Comparison of ENCODE assay signal across 16 cellular contexts in the genomic region with DNA sequence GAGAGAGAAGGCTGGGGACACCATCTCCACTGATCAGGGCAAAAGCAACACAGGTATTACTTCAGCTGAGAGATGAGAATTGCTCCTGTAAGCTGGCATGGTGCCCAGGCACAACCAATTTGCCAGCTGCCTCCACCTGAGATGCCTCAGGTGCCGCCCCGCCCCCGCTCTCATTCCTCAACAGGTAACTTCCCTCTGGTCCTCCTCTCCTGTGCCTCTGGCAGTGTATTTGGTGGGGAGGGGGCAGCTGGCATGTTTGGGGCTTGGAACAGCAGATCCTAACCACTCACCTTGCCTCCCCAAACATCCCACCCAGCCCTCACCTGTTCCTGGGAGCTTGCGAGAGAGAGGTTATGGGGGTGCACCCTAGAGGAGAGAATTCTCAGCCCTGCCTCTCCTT. TPM values are rescaled to one million over a fixed set of nuclear protein-coding genes. Genes with fewer than 3 reads are reported as not detected.
DNase-seq lines count a peak whose midpoint lies in the region; ATAC-seq and TF ChIP-seq lines count a peak whose summit lies in the region.
"Had no signal": no experiment of that assay in that cellular context is flagged by ENCODE, and none has a peak within 500 bp of the region (broad histone marks: within the 10 kb centered on the region; RNA-seq: fewer than 3 reads in every experiment).

No MANE protein-coding gene starts in this region.

- H3K4me3 ChIP-seq in prostate gland: no peak overlapping the region
- no peak overlapping the region for H3K4me3 ChIP-seq in coronary artery
- H3K4me3 ChIP-seq: hepatocyte, spleen had no signal

- no peaks in the 10 kb centered on the region for H3K36me3 ChIP-seq in prostate gland
- H3K36me3 ChIP-seq: spleen had no signal

- TF ChIP-seq CTCF in prostate gland (IDR thresholded peaks at IDR 0.05): no peak
- TF ChIP-seq CTCF in coronary artery (IDR thresholded peaks at IDR 0.05): no peak

- peaks cover 5% of the 10 kb centered on the region for H3K4me1 ChIP-seq in prostate gland (replicated peaks)

- H3K9me3 ChIP-seq in prostate gland: no peaks in the 10 kb centered on the region

- peak; percentile 78 for DNase-seq in HT-29 (ENCODE audit: low spot score)
- peak; percentile 88 for DNase-seq in NCI-H2171 treated with DMSO at 0.1 percent for 48 hours (lab: John Stamatoyannopoulos, UW)
- DNase-seq in cerebellar cortex (ENCODE audit: low spot score): peak; percentile 48
- DNase-seq in prostate gland (ENCODE audit: low spot score): peak; percentile 65
- DNase-seq in activated CD4-positive, alpha-beta T cell treated with anti-CD3 and anti-CD28 coated beads for 48 hours: no peak
- DNase-seq in coronary artery (ENCODE audit: low spot score): no peak
- DNase-seq in T-helper 1 cell: no peak
- DNase-seq: activated CD4-positive, CD25-positive, alpha-beta regulatory T cell; activated naive CD8-positive, alpha-beta T cell treated with anti-CD3 and anti-CD28 coated beads, Interleukin-2, amount 50 U/mL, for 24 hours; C1 segment of cervical spinal cord; spleen had no signal

- no peak overlapping the region for H3K27ac ChIP-seq in prostate gland
- H3K27ac ChIP-seq in coronary artery: no peak overlapping the region
- H3K27ac ChIP-seq: hepatocyte, spleen had no signal

- TF ChIP-seq POLR2A in prostate gland (IDR thresholded peaks at IDR 0.05): no peak

- no peaks in the 10 kb centered on the region for H3K27me3 ChIP-seq in prostate gland (replicated peaks; ENCODE audit: insufficient read depth)

- ATAC-seq in GM18870 (IDR thresholded peaks at IDR 0.05; ENCODE audit: unreplicated experiment): no peak
- ATAC-seq: activated naive CD8-positive, alpha-beta T cell treated with anti-CD3 and anti-CD28 coated beads, Interleukin-2, amount 50 U/mL, for 24 hours; esophagus mucosa; SK-N-SH treated with all-trans-retinoic acid at 6 μM for 48 hours had no signal

- intact Hi-C loops in prostate gland (cut with DNase I): no loop called here

- 69% methylated on average over 4 of the region's 4 CpGs for WGBS in prostate gland

RNA-seq across cellular contexts. Expression of a gene that starts 2.9 kb away (rescaled TPM):
- total RNA-seq in HT-29 (2014; rRNA removed; shearing (Covaris generic)): 4.9 and 6.0 TPM in 2 replicates
- 1 to 10 TPM; 2.4 to 4.8 TPM for total RNA-seq in prostate gland
- total RNA-seq: LHCN-M2 had no signal

Comparison
In these comparisons a context has a peak if more than half of its experiments do, and no peak if none do; other contexts are left out.
1. DNase-seq: peak in HT-29 (single experiment), NCI-H2171 treated with DMSO at 0.1 percent for 48 hours (single experiment), cerebellar cortex (single experiment) and prostate gland (single experiment); none in activated CD4-positive, alpha-beta T cell treated with anti-CD3 and anti-CD28 coated beads for 48 hours (single experiment), coronary artery (single experiment) and T-helper 1 cell (0 of 5).